8 cellular contexts compared by ENCODE assay signal in the genomic region with DNA sequence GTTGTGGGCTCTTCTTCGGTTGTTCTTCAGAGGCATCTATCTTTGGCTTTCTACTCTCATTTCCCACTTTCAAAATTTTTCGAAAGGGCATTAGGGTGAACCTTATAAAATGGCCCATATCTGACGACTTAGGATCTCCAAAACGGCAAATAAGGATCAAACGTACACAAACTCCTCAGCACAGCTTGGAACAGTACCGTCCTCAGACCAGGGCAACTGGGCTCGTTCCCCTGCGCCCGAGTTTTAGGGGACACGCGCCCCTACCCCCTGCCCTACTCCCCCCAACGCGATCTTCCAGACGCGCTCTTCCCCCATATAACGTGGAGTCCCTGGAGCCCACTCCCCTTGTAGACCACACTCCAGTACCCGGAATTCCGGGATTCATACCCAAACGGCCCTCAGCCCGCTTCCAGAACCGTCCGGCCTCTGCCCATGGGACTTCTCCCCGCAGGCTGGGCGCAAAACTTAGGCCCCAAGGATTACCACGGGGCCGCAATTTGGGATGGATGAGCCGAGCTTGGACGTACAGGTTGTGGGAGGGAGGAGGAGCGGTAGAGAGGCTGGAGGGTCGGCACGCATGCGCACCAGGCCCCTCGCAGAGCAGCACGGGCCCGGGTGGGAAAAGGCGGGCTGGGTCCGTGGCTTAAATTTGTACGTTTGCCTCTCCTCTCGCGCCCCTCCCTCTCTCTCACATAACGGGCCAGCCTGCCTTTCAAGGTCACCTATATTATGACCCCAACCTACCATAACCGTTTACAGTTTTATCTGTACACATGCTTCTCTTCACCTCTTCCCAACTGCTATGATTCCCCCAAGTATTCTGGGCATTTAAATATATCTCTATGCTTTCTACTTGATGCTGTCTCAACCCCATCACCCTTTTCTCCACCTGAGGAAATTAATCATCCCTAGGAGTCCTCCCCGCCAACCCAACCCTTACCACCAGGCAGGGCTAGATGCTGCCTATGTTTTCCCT. TPM values are rescaled to one million over a fixed set of nuclear protein-coding genes. Genes with fewer than 3 reads are reported as not detected.
DNase-seq lines count a peak whose midpoint lies in the region; ATAC-seq and TF ChIP-seq lines count a peak whose summit lies in the region.

No MANE protein-coding gene starts in this region.

- DNase-seq in DMS 273 treated with DMSO at 0.1 percent for 48 hours (lab: John Stamatoyannopoulos, UW) = peak; percentile 23
- DNase-seq in NCI-H187 (lab: John Stamatoyannopoulos, UW) = peak; percentile 13 to 15
- DNase-seq in activated CD8-positive, alpha-beta memory T cell treated with anti-CD3 and anti-CD28 coated beads, Interleukin-2, amount 10 ng/mL, durations not matched to agents 7 days and 5 days = peak; percentile 83
- peak; percentile 24 for DNase-seq in omental fat pad (ENCODE audit: low spot score)
- peak; percentile 49 for DNase-seq in superior temporal gyrus (ENCODE audit: extremely low spot score)
- DNase-seq in UCSD-AML1 (lab: John Stamatoyannopoulos, UW; ENCODE audit: unreplicated experiment) = no peak

- peak overlapping the region; percentile 39 to 60 for H3K4me3 ChIP-seq in esophagus (ENCODE audit: low read depth in 1 of 2, low read length in 2 of 2)

- H3K4me3 Mint-ChIP-seq in activated CD8-positive, alpha-beta memory T cell treated with anti-CD3 and anti-CD28 coated beads, Interleukin-2, amount 10 ng/mL, durations not matched to agents 7 days and 5 days = peak overlapping the region; percentile 77

- H3K27me3 ChIP-seq in esophagus (ENCODE audit: control insufficient read depth in 1 of 2, insufficient read depth in 2 of 2, low read length in 2 of 2) = no peaks in the 10 kb centered on the region

- H3K4me1 ChIP-seq in esophagus (ENCODE audit: control insufficient read depth in 2 of 2, insufficient read depth in 2 of 2, low read length in 1 of 2) = peaks cover 0 to 2% of the 10 kb centered on the region in 2 donors

- H3K4me1 Mint-ChIP-seq in activated CD8-positive, alpha-beta memory T cell treated with anti-CD3 and anti-CD28 coated beads, Interleukin-2, amount 10 ng/mL, durations not matched to agents 7 days and 5 days = peaks cover 22% of the 10 kb centered on the region

- H3K27ac Mint-ChIP-seq in activated CD8-positive, alpha-beta memory T cell treated with anti-CD3 and anti-CD28 coated beads, Interleukin-2, amount 10 ng/mL, durations not matched to agents 7 days and 5 days = peak overlapping the region; percentile 86

- 24 to 30% methylated on average over 36 to 43 of the region's 43 CpGs for WGBS in esophagus, 2 donors

- H3K9me3 ChIP-seq in esophagus (ENCODE audit: control insufficient read depth in 2 of 2, insufficient read depth in 1 of 2, low read depth in 1 of 2, low read length in 1 of 2) = no peaks in the 10 kb centered on the region

- ATAC-seq in GM21717 (IDR thresholded peaks at IDR 0.05; ENCODE audit: unreplicated experiment) = peak; percentile 86
- peak; percentile 97 for ATAC-seq in activated CD8-positive, alpha-beta memory T cell treated with anti-CD3 and anti-CD28 coated beads, Interleukin-2, amount 10 ng/mL, durations not matched to agents 7 days and 5 days
- ATAC-seq in omental fat pad (ENCODE audit: low FRiP score) = no peak

- CTCF ChIA-PET in activated CD8-positive, alpha-beta memory T cell treated with anti-CD3 and anti-CD28 coated beads, Interleukin-2, amount 10 ng/mL, durations not matched to agents 7 days and 5 days (lab: Charles Lee) = no interaction called here

- H3K9me3 Mint-ChIP-seq in activated CD8-positive, alpha-beta memory T cell treated with anti-CD3 and anti-CD28 coated beads, Interleukin-2, amount 10 ng/mL, durations not matched to agents 7 days and 5 days (ENCODE audit: low read depth) = no peaks in the 10 kb centered on the region

- no peaks in the 10 kb centered on the region for H3K36me3 ChIP-seq in esophagus (ENCODE audit: control insufficient read depth in 2 of 2, insufficient read depth in 2 of 2, low read length in 1 of 2)

- no peak for TF ChIP-seq CTCF in omental fat pad (IDR thresholded peaks at IDR 0.05)

- H3K27me3 Mint-ChIP-seq in activated CD8-positive, alpha-beta memory T cell treated with anti-CD3 and anti-CD28 coated beads, Interleukin-2, amount 10 ng/mL, durations not matched to agents 7 days and 5 days = no peaks in the 10 kb centered on the region

- no peak overlapping the region for H3K27ac ChIP-seq in esophagus (ENCODE audit: low read depth in 2 of 2, low read length in 1 of 2)

- H3K36me3 Mint-ChIP-seq in activated CD8-positive, alpha-beta memory T cell treated with anti-CD3 and anti-CD28 coated beads, Interleukin-2, amount 10 ng/mL, durations not matched to agents 7 days and 5 days = peaks cover 4% of the 10 kb centered on the region

RNA-seq across cellular contexts. Expression of gene CCDC89, which starts 3.4 kb away (rescaled TPM):
- total RNA-seq in activated CD8-positive, alpha-beta memory T cell treated with anti-CD3 and anti-CD28 coated beads, Interleukin-2, amount 10 ng/mL, durations not matched to agents 7 days and 5 days = under 1 TPM; 0.73 to 0.76 TPM
- polyA plus RNA-seq in esophagus = under 1 TPM; 0.08 to 0.14 TPM
- 1 to 10 TPM in 3 of 4 donors, under 1 TPM in 1; 0.60 to 1.7 (median 1.4) TPM for total RNA-seq in omental fat pad

RNA-seq across cellular contexts. Expression of gene CREBZF, which starts 17.7 kb away (rescaled TPM):
- total RNA-seq in activated CD8-positive, alpha-beta memory T cell treated with anti-CD3 and anti-CD28 coated beads, Interleukin-2, amount 10 ng/mL, durations not matched to agents 7 days and 5 days = 10 to 100 TPM; 61.0 to 72.3 TPM
- 10 to 100 TPM; 15.5 to 19.0 TPM for polyA plus RNA-seq in esophagus
- total RNA-seq in omental fat pad = 10 to 100 TPM; 39.0 to 81.0 (median 48.0) TPM

RNA-seq across cellular contexts. Expression of gene TMEM126A, which starts 34.9 kb away (rescaled TPM):
- total RNA-seq in activated CD8-positive, alpha-beta memory T cell treated with anti-CD3 and anti-CD28 coated beads, Interleukin-2, amount 10 ng/mL, durations not matched to agents 7 days and 5 days = 10 to 100 TPM; 28.4 to 39.0 TPM
- polyA plus RNA-seq in esophagus = 10 to 100 TPM; 33.3 to 45.6 TPM
- 10 to 100 TPM; 14.3 to 40.6 (median 29.1) TPM for total RNA-seq in omental fat pad

RNA-seq across cellular contexts. Expression of gene TMEM126B, which starts 54.2 kb away (rescaled TPM):
- 10 to 100 TPM; 49.3 to 63.1 TPM for total RNA-seq in activated CD8-positive, alpha-beta memory T cell treated with anti-CD3 and anti-CD28 coated beads, Interleukin-2, amount 10 ng/mL, durations not matched to agents 7 days and 5 days
- 10 to 100 TPM; 34.4 to 54.7 TPM for polyA plus RNA-seq in esophagus
- 10 to 100 TPM; 37.3 to 70.1 (median 54.7) TPM for total RNA-seq in omental fat pad

RNA-seq across cellular contexts. Expression of gene DLG2, which starts 55.5 kb away (rescaled TPM):
- total RNA-seq in activated CD8-positive, alpha-beta memory T cell treated with anti-CD3 and anti-CD28 coated beads, Interleukin-2, amount 10 ng/mL, durations not matched to agents 7 days and 5 days = 1 to 10 TPM; 1.4 to 2.1 TPM
- polyA plus RNA-seq in esophagus = 1 to 10 TPM; 2.6 to 6.7 TPM
- 10 to 100 TPM in 2 of 4 donors, 1 to 10 TPM in 2; 4.8 to 13.2 (median 8.1) TPM for total RNA-seq in omental fat pad
